Comparison of ENCODE assay signal across 20 cellular contexts in genomic region chr15:48679952-48680351, GRCh38.
"Had no signal": no experiment of that assay in that cellular context is flagged by ENCODE, and none has a peak within 500 bp of the region (broad histone marks: within the 10 kb centered on the region; RNA-seq: fewer than 3 reads in every experiment).

No MANE protein-coding gene starts in this region.

- FAIRE-seq: bronchial epithelial cell, TTC549 had no signal

- H3K4me1 ChIP-seq: ascending aorta, colonic mucosa, heart right ventricle, lower lobe of right lung, prostate gland, upper lobe of right lung had no signal

- H3K36me3 ChIP-seq: adrenal gland, ascending aorta, colonic mucosa, esophagus squamous epithelium, heart right ventricle, lower lobe of right lung, ovary, prostate gland, upper lobe of right lung had no signal

- ATAC-seq: activated T-helper 17 cell treated with anti-CD3 and anti-CD28 coated beads, Interleukin-2, amount 50 U/mL, for 72 hours; heart right ventricle; lower lobe of right lung; naive thymus-derived CD8-positive, alpha-beta T cell; stimulated activated naive CD8-positive, alpha-beta T cell treated with anti-CD3 and anti-CD28 coated beads, Interleukin-15, Interleukin-2, amounts not matched to agents 100 U/mL and 50 U/mL, for 24 hours; upper lobe of right lung had no signal

- H3K27me3 ChIP-seq: adrenal gland, ascending aorta, colonic mucosa, esophagus squamous epithelium, heart right ventricle, ovary, upper lobe of right lung had no signal

- H3K4me3 ChIP-seq: adrenal gland, ascending aorta, colonic mucosa, esophagus squamous epithelium, heart right ventricle, lower lobe of right lung, ovary, prostate gland, upper lobe of right lung had no signal

- H3K27ac ChIP-seq: adrenal gland, ascending aorta, colonic mucosa, esophagus squamous epithelium, heart right ventricle, lower lobe of right lung, ovary, prostate gland, upper lobe of right lung had no signal

- DNase-seq: activated CD8-positive, alpha-beta memory T cell treated with anti-CD3 and anti-CD28 coated beads, Interleukin-2, amount 50 U/mL, for 4 hours; activated T-cell treated with anti-CD3 and anti-CD28 coated beads, Interleukin-2, amount 50 U/mL, for 24 hours; colonic mucosa; esophagus squamous epithelium; foreskin fibroblast; heart right ventricle; islet precursor cell; lower lobe of right lung; naive thymus-derived CD8-positive, alpha-beta T cell; ovary; stimulated activated CD4-positive, alpha-beta T cell treated with anti-CD3 and anti-CD28 coated beads, Interleukin-4, amount 100 ng/mL, for 24 hours; stimulated activated naive CD8-positive, alpha-beta T cell treated with anti-CD3 and anti-CD28 coated beads, Interleukin-15, Interleukin-2, amounts not matched to agents 100 U/mL and 50 U/mL, for 24 hours; T-helper 1 cell; upper lobe of right lung had no signal

- H3K9me3 ChIP-seq: adrenal gland, ascending aorta, colonic mucosa, esophagus squamous epithelium, heart right ventricle, lower lobe of right lung, ovary, prostate gland, upper lobe of right lung had no signal
